Comparison of ENCODE assay signal across 2 cellular contexts in genomic region chr1:30371179-30371788, GRCh38.
TF ChIP-seq lines count a peak whose summit lies in the region.

No MANE protein-coding gene starts in this region.

TF ChIP-seq in H1, 55 proteins besides CTCF, POLR2A, EP300 and RAD21 (continued from another document):
- TF ChIP-seq E2F6 (IDR thresholded peaks at IDR 0.05) (no peak), EZH2 (IDR thresholded peaks at IDR 0.05; ENCODE audit: low read depth, low read length, severe bottlenecking) (no peak), CREB1 (IDR thresholded peaks at IDR 0.05) (no peak), SP1 (IDR thresholded peaks at IDR 0.05; ENCODE audit: low read depth, low read length) (no peak)

TF ChIP-seq in WTC11, 78 proteins besides CTCF, POLR2A, EP300 and RAD21 (continued from another document):
- TF ChIP-seq FOXP4 (CRISPR knock-in tag; IDR thresholded peaks at IDR 0.05) (no peak), GABPB1 (CRISPR knock-in tag; IDR thresholded peaks at IDR 0.05) (no peak), HMGXB4 (CRISPR knock-in tag; IDR thresholded peaks at IDR 0.05) (no peak), AR (CRISPR knock-in tag; IDR thresholded peaks at IDR 0.05) (no peak), GTF2I (CRISPR knock-in tag; conservative IDR thresholded peaks at IDR 0.05) (no peak), NR2C2 (CRISPR knock-in tag; IDR thresholded peaks at IDR 0.05) (no peak), IRF1 (CRISPR knock-in tag; IDR thresholded peaks at IDR 0.05) (no peak), ZNF425 (CRISPR knock-in tag; conservative IDR thresholded peaks at IDR 0.05) (no peak), USF2 (CRISPR knock-in tag; IDR thresholded peaks at IDR 0.05) (no peak), ZNF396 (CRISPR knock-in tag; IDR thresholded peaks at IDR 0.05; ENCODE audit: borderline replicate concordance) (no peak), CREB1 (CRISPR knock-in tag; IDR thresholded peaks at IDR 0.05) (no peak), ZBTB21 (CRISPR knock-in tag; IDR thresholded peaks at IDR 0.05; ENCODE audit: borderline replicate concordance) (no peak), ZNF532 (CRISPR knock-in tag; IDR thresholded peaks at IDR 0.05; ENCODE audit: borderline replicate concordance) (no peak), ZSCAN18 (CRISPR knock-in tag; IDR thresholded peaks at IDR 0.05) (no peak)
